11 cellular contexts compared by ENCODE assay signal in genomic region chr6:52337633-52338290, GRCh38. TPM values are rescaled to one million over a fixed set of nuclear protein-coding genes. Genes with fewer than 3 reads are reported as not detected.
DNase-seq lines count a peak whose midpoint lies in the region; ATAC-seq and TF ChIP-seq lines count a peak whose summit lies in the region.
"Had no signal": no experiment of that assay in that cellular context is flagged by ENCODE, and none has a peak within 500 bp of the region (broad histone marks: within the 10 kb centered on the region; RNA-seq: fewer than 3 reads in every experiment).

No MANE protein-coding gene starts in this region.

- no peaks in the 10 kb centered on the region for H4K20me1 ChIP-seq in Karpas-422 (ENCODE audit: insufficient read depth, low read depth, low read length)

- no peak overlapping the region for H4K8ac ChIP-seq in mesenchymal stem cell (ENCODE audit: low read length)

- no peaks in the 10 kb centered on the region for H3K79me2 ChIP-seq in Karpas-422 (ENCODE audit: low read length)

- no peak overlapping the region for H3K4me3 Mint-ChIP-seq in Caco-2 (ENCODE audit: unreplicated experiment)
- H3K4me3 Mint-ChIP-seq in activated T-helper 2 cell treated with anti-CD3 and anti-CD28 coated beads, Interferon-gamma antibody, Interleukin-2, Interleukin-4, amounts not matched to agents 10 μg/mL and 5 μg/mL and 100 μg/mL, durations not matched to agents 14 hours and 24 hours and 36 hours (ENCODE audit: low read depth) = no peak overlapping the region
- H3K4me3 Mint-ChIP-seq: B cell had no signal

- H3K36me3 ChIP-seq in Caco-2 (ENCODE audit: control insufficient read depth, insufficient read depth, low read length) (no peaks in the 10 kb centered on the region), Karpas-422 (ENCODE audit: insufficient read depth, low read length) (no peaks in the 10 kb centered on the region), colonic mucosa (no peaks in the 10 kb centered on the region), mesenchymal stem cell (ENCODE audit: control insufficient read depth in 1 of 2, insufficient read depth in 2 of 2, low read depth in 1 of 2, low read length in 2 of 2) (no peaks in the 10 kb centered on the region)
- H3K36me3 ChIP-seq: neutrophil had no signal

- no peak overlapping the region for H2BK120ac ChIP-seq in mesenchymal stem cell (ENCODE audit: low read depth, low read length)

- no peaks in the 10 kb centered on the region for H3K9me2 ChIP-seq in Karpas-422 (replicated peaks; ENCODE audit: insufficient read depth, low read length)

- CTCF ChIA-PET in Caco-2 (lab: Charles Lee) = interaction anchor here (1.0 kb wide), 1 partner anchor 9 kb away, joined by 4 read pairs; no protein-coding TSS in a partner anchor

- H2BK15ac ChIP-seq in mesenchymal stem cell (ENCODE audit: low read depth, poor library complexity, severe bottlenecking) = no peak overlapping the region

- peak; percentile 83 for ATAC-seq in GM19351 (IDR thresholded peaks at IDR 0.05; ENCODE audit: unreplicated experiment)
- peak; percentile 67 for ATAC-seq in HG03064 (IDR thresholded peaks at IDR 0.05; ENCODE audit: low read depth, unreplicated experiment)

- H3K9ac ChIP-seq in Karpas-422 (ENCODE audit: low read length) (no peak overlapping the region), colonic mucosa (ENCODE audit: low read depth in 2 of 2, low read length in 2 of 2) (no peak overlapping the region), mesenchymal stem cell (ENCODE audit: low read length) (no peak overlapping the region)

- H3K23ac ChIP-seq in mesenchymal stem cell (ENCODE audit: low read length in 2 of 2) = no peak overlapping the region

- no peak overlapping the region for H3K27ac ChIP-seq in Karpas-422 (ENCODE audit: low read length)
- no peak overlapping the region for H3K27ac ChIP-seq in colonic mucosa
- H3K27ac ChIP-seq in mesenchymal stem cell (ENCODE audit: low read length, poor library complexity, severe bottlenecking) = no peak overlapping the region
- H3K27ac ChIP-seq: neutrophil had no signal

- H3K27me3 Mint-ChIP-seq in Caco-2 (ENCODE audit: insufficient read depth, unreplicated experiment) = no peaks in the 10 kb centered on the region
- no peaks in the 10 kb centered on the region for H3K27me3 Mint-ChIP-seq in activated T-helper 2 cell treated with anti-CD3 and anti-CD28 coated beads, Interferon-gamma antibody, Interleukin-2, Interleukin-4, amounts not matched to agents 10 μg/mL and 5 μg/mL and 100 μg/mL, durations not matched to agents 14 hours and 24 hours and 36 hours (ENCODE audit: low read depth)
- H3K27me3 Mint-ChIP-seq: B cell had no signal

- H3K27me3 ChIP-seq in Caco-2 (replicated peaks; ENCODE audit: control insufficient read depth, insufficient read depth, low read length) (no peaks in the 10 kb centered on the region), Karpas-422 (ENCODE audit: low read length) (no peaks in the 10 kb centered on the region), colonic mucosa (no peaks in the 10 kb centered on the region), mesenchymal stem cell (ENCODE audit: control insufficient read depth in 1 of 2, insufficient read depth in 1 of 2, low read length in 2 of 2) (no peaks in the 10 kb centered on the region)
- H3K27me3 ChIP-seq: neutrophil had no signal

- H3K4me3 ChIP-seq in Caco-2 (ENCODE audit: low read depth, low read length) (no peak overlapping the region), Karpas-422 (ENCODE audit: low read length) (no peak overlapping the region), colonic mucosa (no peak overlapping the region), mesenchymal stem cell (ENCODE audit: insufficient read depth in 1 of 2, low read depth in 1 of 2, low read length in 2 of 2) (no peak overlapping the region)

- DNase-seq in Caco-2 (no peak), Karpas-422 (no peak), colonic mucosa (no peak), putamen (ENCODE audit: low spot score) (no peak), mesenchymal stem cell (no peak)
- no peak for DNase-seq in activated T-helper 2 cell treated with anti-CD3 and anti-CD28 coated beads, Interferon-gamma antibody, Interleukin-2, Interleukin-4, amounts not matched to agents 10 μg/mL and 5 μg/mL and 100 μg/mL, durations not matched to agents 14 hours and 24 hours and 36 hours (ENCODE audit: low spot score)
- DNase-seq: MV-4-11 had no signal

- H2AFZ ChIP-seq in Karpas-422 (ENCODE audit: low read length) (no peak overlapping the region; the same call in 1 of the 2 replicates), mesenchymal stem cell (ENCODE audit: low read depth, low read length) (no peak overlapping the region)

- no TSS peak for BruUV-seq in Caco-2 (replicated peaks; lab: Mats Ljungman, UMichigan)

- 81% methylated on average over 3 of the region's 5 CpGs for WGBS in mesenchymal stem cell

- H2AK5ac ChIP-seq in mesenchymal stem cell (ENCODE audit: low read length, severe bottlenecking) = no peak overlapping the region

- H4K91ac ChIP-seq in mesenchymal stem cell (ENCODE audit: low read length) = no peak overlapping the region

- H3K4me2 ChIP-seq in Karpas-422 (ENCODE audit: low read depth, low read length, poor library complexity, severe bottlenecking) = no peak overlapping the region
- H3K4me2 ChIP-seq in mesenchymal stem cell (ENCODE audit: low read length, poor library complexity, severe bottlenecking) = no peak overlapping the region

- H3K9me3 Mint-ChIP-seq in Caco-2 (ENCODE audit: unreplicated experiment) = no peaks in the 10 kb centered on the region
- no peaks in the 10 kb centered on the region for H3K9me3 Mint-ChIP-seq in activated T-helper 2 cell treated with anti-CD3 and anti-CD28 coated beads, Interferon-gamma antibody, Interleukin-2, Interleukin-4, amounts not matched to agents 10 μg/mL and 5 μg/mL and 100 μg/mL, durations not matched to agents 14 hours and 24 hours and 36 hours

- H3K9me3 ChIP-seq in Caco-2 (no peaks in the 10 kb centered on the region), Karpas-422 (ENCODE audit: low read length) (no peaks in the 10 kb centered on the region), colonic mucosa (no peaks in the 10 kb centered on the region), mesenchymal stem cell (ENCODE audit: control insufficient read depth, low read length) (no peaks in the 10 kb centered on the region)
- H3K9me3 ChIP-seq: neutrophil had no signal

- H3K27ac Mint-ChIP-seq in Caco-2 (ENCODE audit: unreplicated experiment) = peak overlapping the region; percentile 14
- peak overlapping the region; percentile 13 for H3K27ac Mint-ChIP-seq in activated T-helper 2 cell treated with anti-CD3 and anti-CD28 coated beads, Interferon-gamma antibody, Interleukin-2, Interleukin-4, amounts not matched to agents 10 μg/mL and 5 μg/mL and 100 μg/mL, durations not matched to agents 14 hours and 24 hours and 36 hours
- H3K27ac Mint-ChIP-seq: B cell had no signal

- H3K4me1 ChIP-seq in Caco-2 = peaks cover 35% of the 10 kb centered on the region
- H3K4me1 ChIP-seq in Karpas-422 (ENCODE audit: low read length) = no peaks in the 10 kb centered on the region
- H3K4me1 ChIP-seq in colonic mucosa = peaks cover 6% of the 10 kb centered on the region
- H3K4me1 ChIP-seq in mesenchymal stem cell (ENCODE audit: control insufficient read depth, insufficient read depth, low read depth, low read length) = no peaks in the 10 kb centered on the region

- H3K18ac ChIP-seq in mesenchymal stem cell (ENCODE audit: low read depth in 1 of 2, low read length in 2 of 2) = no peak overlapping the region

- H2BK5ac ChIP-seq in mesenchymal stem cell (ENCODE audit: low read depth, low read length, poor library complexity, severe bottlenecking) = no peak overlapping the region

- TF ChIP-seq CTCF in Caco-2 (IDR thresholded peaks at IDR 0.05; ENCODE audit: insufficient read depth in 1 of 2, low read depth in 1 of 2, low read length in 1 of 2, severe bottlenecking in 1 of 2, unreplicated experiment in 1 of 2) (no peak), colonic mucosa (IDR thresholded peaks at IDR 0.05) (no peak)

- intact Hi-C loops in Caco-2 (cut with micrococcal nuclease; ENCODE audit: unreplicated experiment) (no loop called here), colonic mucosa (cut with DNase I) (no loop called here)
- intact Hi-C loops in activated T-helper 2 cell treated with anti-CD3 and anti-CD28 coated beads, Interferon-gamma antibody, Interleukin-2, Interleukin-4, amounts not matched to agents 10 μg/mL and 5 μg/mL and 100 μg/mL, durations not matched to agents 14 hours and 24 hours and 36 hours (cut with micrococcal nuclease) = no loop called here

- no peaks in the 10 kb centered on the region for H3K79me1 ChIP-seq in mesenchymal stem cell (replicated peaks; ENCODE audit: low read length, poor library complexity, severe bottlenecking)

- H3K4ac ChIP-seq in mesenchymal stem cell (ENCODE audit: low read depth in 1 of 2, low read length in 2 of 2) = no peak overlapping the region

- H3K14ac ChIP-seq in mesenchymal stem cell (ENCODE audit: low read length in 2 of 2) = no peak overlapping the region

- peaks cover 38% of the 10 kb centered on the region for H3K4me1 Mint-ChIP-seq in Caco-2 (ENCODE audit: low read depth, unreplicated experiment)
- H3K4me1 Mint-ChIP-seq in activated T-helper 2 cell treated with anti-CD3 and anti-CD28 coated beads, Interferon-gamma antibody, Interleukin-2, Interleukin-4, amounts not matched to agents 10 μg/mL and 5 μg/mL and 100 μg/mL, durations not matched to agents 14 hours and 24 hours and 36 hours (ENCODE audit: low read depth) = peaks cover 39% of the 10 kb centered on the region

- H2BK12ac ChIP-seq in mesenchymal stem cell (ENCODE audit: low read length in 2 of 2) = no peak overlapping the region

- POLR2A ChIA-PET in Caco-2 (lab: Charles Lee) = no interaction called here

- H3K36me3 Mint-ChIP-seq in Caco-2 (ENCODE audit: insufficient read depth, unreplicated experiment) = no peaks in the 10 kb centered on the region
- no peaks in the 10 kb centered on the region for H3K36me3 Mint-ChIP-seq in activated T-helper 2 cell treated with anti-CD3 and anti-CD28 coated beads, Interferon-gamma antibody, Interleukin-2, Interleukin-4, amounts not matched to agents 10 μg/mL and 5 μg/mL and 100 μg/mL, durations not matched to agents 14 hours and 24 hours and 36 hours (ENCODE audit: low read depth)

RNA-seq across cellular contexts. Expression of gene PAQR8, which starts 24.2 kb away (rescaled TPM):
- total RNA-seq in Caco-2 (2022) = 8.7 and 10.0 TPM in 2 replicates
- 6.8 and 8.8 TPM in 2 replicates for total RNA-seq in activated T-helper 2 cell treated with anti-CD3 and anti-CD28 coated beads, Interferon-gamma antibody, Interleukin-2, Interleukin-4, amounts not matched to agents 10 μg/mL and 5 μg/mL and 100 μg/mL, durations not matched to agents 14 hours and 24 hours and 36 hours
- total RNA-seq in Karpas-422 (2014; rRNA removed; shearing (Covaris generic); ENCODE audit: low replicate concordance) = 0.29 and 1.2 TPM in 2 replicates
- total RNA-seq in colonic mucosa = 10 to 100 TPM; 65.8 to 87.8 TPM
- 2.3 TPM for polyA plus RNA-seq in mesenchymal stem cell (2013, experiment 1 of 2)
- polyA plus RNA-seq in mesenchymal stem cell (2013, experiment 2 of 2) = 2.4 TPM

RNA-seq across cellular contexts. Expression of gene MCM3, which starts 53.2 kb away (rescaled TPM):
- total RNA-seq in Caco-2 (2022) (151 and 152 TPM in 2 replicates), colonic mucosa (100 to 1,000 TPM in 1 of 2 donors, 10 to 100 TPM in 1; 28.9 to 117 TPM)
- 213 TPM in 2 replicates for total RNA-seq in activated T-helper 2 cell treated with anti-CD3 and anti-CD28 coated beads, Interferon-gamma antibody, Interleukin-2, Interleukin-4, amounts not matched to agents 10 μg/mL and 5 μg/mL and 100 μg/mL, durations not matched to agents 14 hours and 24 hours and 36 hours
- total RNA-seq in Karpas-422 (2014; rRNA removed; shearing (Covaris generic); ENCODE audit: low replicate concordance) = 80.1 and 102 TPM in 2 replicates
- polyA plus RNA-seq in mesenchymal stem cell (2013, experiment 1 of 2) = 13.5 TPM
- 13.5 TPM for polyA plus RNA-seq in mesenchymal stem cell (2013, experiment 2 of 2)
